In the genomic region with DNA sequence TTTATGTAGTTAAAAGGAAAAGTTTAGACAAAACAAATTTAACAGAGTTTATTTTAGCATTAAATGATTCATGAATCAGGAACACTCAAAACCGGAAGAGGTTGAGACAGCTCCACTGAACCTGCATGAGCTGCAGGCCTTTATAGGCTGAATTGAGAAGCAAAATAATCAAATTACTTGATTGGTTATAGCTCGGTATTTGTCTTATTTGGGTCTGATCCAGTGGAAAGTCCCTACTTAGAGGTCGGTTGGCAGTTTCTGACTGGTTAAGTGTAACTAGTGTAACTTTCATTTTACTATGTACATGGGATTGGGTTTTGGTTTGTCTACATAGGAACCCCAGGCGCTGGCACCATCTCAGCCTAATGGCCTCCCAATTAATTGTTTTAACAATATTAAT, we compare ENCODE assay signal across 11 cellular contexts.
DNase-seq lines count a peak whose midpoint lies in the region; ATAC-seq and TF ChIP-seq lines count a peak whose summit lies in the region.
"Had no signal": no experiment of that assay in that cellular context is flagged by ENCODE, and none has a peak within 500 bp of the region (broad histone marks: within the 10 kb centered on the region; RNA-seq: fewer than 3 reads in every experiment).

No MANE protein-coding gene starts in this region.

- ATAC-seq in HG03064 (IDR thresholded peaks at IDR 0.05; ENCODE audit: low read depth, unreplicated experiment), result peak; percentile 52

- H3K27ac ChIP-seq in breast epithelium (no peak overlapping the region), tibial artery (peak overlapping the region; percentile 31 to 49), uterus (no peak overlapping the region)

- DNase-seq in MCF 10A (ENCODE audit: unreplicated experiment) (peak; percentile 7), breast epithelium (ENCODE audit: low spot score in 2 of 2) (no peak), dermis blood vessel endothelial cell (peak; percentile 16), tibial artery (no peak), Kasumi-1 (lab: John Stamatoyannopoulos, UW) (no peak), uterus (no peak)
- no peak for DNase-seq in activated CD4-positive, alpha-beta T cell treated with anti-CD3 and anti-CD28 coated beads for 4 hours
- DNase-seq: activated CD4-positive, alpha-beta T cell treated with anti-CD3 and anti-CD28 coated beads, Interleukin-2, amount 10 ng/mL, durations not matched to agents 24 days and 14 days; naive thymus-derived CD8-positive, alpha-beta T cell; NCI-H226 had no signal

- POLR2A ChIA-PET in MCF 10A (lab: Yijun Ruan, JAX), result interaction anchor here (0.6 to 2.2 kb wide), 4 partner anchors 8 to 73 kb away, joined by 3 to 7 read pairs (median 3); no protein-coding TSS in a partner anchor

- TF ChIP-seq POLR2A in breast epithelium (IDR thresholded peaks at IDR 0.05) (no peak), uterus (IDR thresholded peaks at IDR 0.05) (no peak)

- no peaks in the 10 kb centered on the region for H3K9me3 ChIP-seq in breast epithelium
- no peaks in the 10 kb centered on the region for H3K9me3 ChIP-seq in tibial artery
- H3K9me3 ChIP-seq in uterus, result no peaks in the 10 kb centered on the region

- no peaks in the 10 kb centered on the region for H3K36me3 Mint-ChIP-seq in MCF 10A (ENCODE audit: insufficient read depth, unreplicated experiment)

- intact Hi-C loops in MCF 10A (cut with micrococcal nuclease), result no loop called here
- intact Hi-C loops in breast epithelium (cut with DNase I; ENCODE audit: low total_unique reads), result no loop called here
- intact Hi-C loops in tibial artery (cut with DNase I; ENCODE audit: low total_unique reads), result no loop called here
- intact Hi-C loops in uterus (cut with DNase I; ENCODE audit: low total_unique reads), result no loop called here

- TF ChIP-seq CTCF in MCF 10A (IDR thresholded peaks at IDR 0.05; ENCODE audit: unreplicated experiment) (no peak), breast epithelium (IDR thresholded peaks at IDR 0.05) (no peak), tibial artery (IDR thresholded peaks at IDR 0.05) (no peak), uterus (IDR thresholded peaks at IDR 0.05) (no peak)

- H3K4me3 Mint-ChIP-seq in MCF 10A (ENCODE audit: unreplicated experiment), result no peak overlapping the region
- H3K4me3 Mint-ChIP-seq: activated CD4-positive, alpha-beta T cell treated with anti-CD3 and anti-CD28 coated beads, Interleukin-2, amount 10 ng/mL, durations not matched to agents 24 days and 14 days; naive thymus-derived CD8-positive, alpha-beta T cell had no signal

- peak overlapping the region; percentile 59 for H3K27ac Mint-ChIP-seq in MCF 10A (ENCODE audit: low read depth, unreplicated experiment)
- H3K27ac Mint-ChIP-seq: activated CD4-positive, alpha-beta T cell treated with anti-CD3 and anti-CD28 coated beads, Interleukin-2, amount 10 ng/mL, durations not matched to agents 24 days and 14 days; naive thymus-derived CD8-positive, alpha-beta T cell had no signal

- H3K36me3 ChIP-seq in breast epithelium (no peaks in the 10 kb centered on the region), tibial artery (no peaks in the 10 kb centered on the region), uterus (no peaks in the 10 kb centered on the region)

- no TSS peak for BruUV-seq in MCF 10A (replicated peaks; lab: Mats Ljungman, UMichigan)

- H3K9me3 Mint-ChIP-seq in MCF 10A (ENCODE audit: unreplicated experiment), result no peaks in the 10 kb centered on the region
- H3K9me3 Mint-ChIP-seq: activated CD4-positive, alpha-beta T cell treated with anti-CD3 and anti-CD28 coated beads, Interleukin-2, amount 10 ng/mL, durations not matched to agents 24 days and 14 days had no signal

- H3K4me1 ChIP-seq in breast epithelium (no peaks in the 10 kb centered on the region), tibial artery (peaks cover 0 to 33% (median 17%) of the 10 kb centered on the region in 4 donors), uterus (no peaks in the 10 kb centered on the region)

- peaks cover 23% of the 10 kb centered on the region for H3K4me1 Mint-ChIP-seq in MCF 10A (ENCODE audit: insufficient read depth, unreplicated experiment)
- H3K4me1 Mint-ChIP-seq: activated CD4-positive, alpha-beta T cell treated with anti-CD3 and anti-CD28 coated beads, Interleukin-2, amount 10 ng/mL, durations not matched to agents 24 days and 14 days had no signal

- CTCF ChIA-PET in MCF 10A (lab: Yijun Ruan, JAX), result no interaction called here

- H3K4me3 ChIP-seq in breast epithelium (no peak overlapping the region), tibial artery (no peak overlapping the region), uterus (no peak overlapping the region)

- no peaks in the 10 kb centered on the region for H3K27me3 Mint-ChIP-seq in MCF 10A (ENCODE audit: insufficient read depth, unreplicated experiment)
- H3K27me3 Mint-ChIP-seq: activated CD4-positive, alpha-beta T cell treated with anti-CD3 and anti-CD28 coated beads, Interleukin-2, amount 10 ng/mL, durations not matched to agents 24 days and 14 days; naive thymus-derived CD8-positive, alpha-beta T cell had no signal

- no peaks in the 10 kb centered on the region for H3K27me3 ChIP-seq in breast epithelium
- no peaks in the 10 kb centered on the region for H3K27me3 ChIP-seq in tibial artery
- H3K27me3 ChIP-seq in uterus, result no peaks in the 10 kb centered on the region

Comparison
In these comparisons a context has a peak if more than half of its experiments do, and no peak if none do; other contexts are left out.
1. DNase-seq: peak in MCF 10A (single experiment) and dermis blood vessel endothelial cell (single experiment); none in breast epithelium (0 of 2), tibial artery (0 of 2), activated CD4-positive, alpha-beta T cell treated with anti-CD3 and anti-CD28 coated beads for 4 hours (0 of 2), Kasumi-1 (0 of 2) and uterus (0 of 2).
2. H3K27ac ChIP-seq: peak in tibial artery (2 of 2); none in breast epithelium (0 of 2) and uterus (0 of 2).